ENCODE assay signal across 8 cellular contexts in genomic region chr12:132189378-132190011, GRCh38. TPM values are rescaled to one million over a fixed set of nuclear protein-coding genes. Genes with fewer than 3 reads are reported as not detected.
DNase-seq lines count a peak whose midpoint lies in the region; ATAC-seq and TF ChIP-seq lines count a peak whose summit lies in the region.

No MANE protein-coding gene starts in this region.

- no peak overlapping the region for H2BK20ac ChIP-seq in IMR-90 (ENCODE audit: low read depth, low read length)

- no peaks in the 10 kb centered on the region for H3K36me3 ChIP-seq in IMR-90 (ENCODE audit: control insufficient read depth, insufficient read depth, low read length)
- no peaks in the 10 kb centered on the region for H3K36me3 ChIP-seq in ovary
- no peaks in the 10 kb centered on the region for H3K36me3 ChIP-seq in thymus (ENCODE audit: control insufficient read depth, insufficient read depth)

- peak overlapping the region; percentile 33 for H3K4ac ChIP-seq in IMR-90 (ENCODE audit: low read depth, low read length)

- no peak overlapping the region; the same call in 1 of the 2 replicates for H4K91ac ChIP-seq in IMR-90 (ENCODE audit: insufficient read depth, low read depth, low read length)

- H2BK15ac ChIP-seq in IMR-90 (ENCODE audit: low read depth, low read length) = no peak overlapping the region

- dilution Hi-C loops in IMR-90 (cut with HindIII; ENCODE audit: low sequenced_read_pairs, unreplicated experiment) = no loop called here

- WGBS in IMR-90 (ENCODE audit: extremely low coverage in 2 of 2, insufficient read length in 1 of 2), 2 experiments = 0% methylated on average over 1 of the region's 69 CpGs; no CpG with 5 or more reads in 1 of the 2 experiments
- WGBS in ovary, 3 donors = 0 to 1% (median 1%) methylated on average over 38 to 69 of the region's 69 CpGs
- under 1% methylated on average over 69 of the region's 69 CpGs for WGBS in thymus

- H3K27me3 ChIP-seq in IMR-90 (ENCODE audit: control insufficient read depth, insufficient read depth, low read length) = peaks cover 13% of the 10 kb centered on the region; the same call in 1 of the 2 replicates
- H3K27me3 ChIP-seq in ovary = no peaks in the 10 kb centered on the region
- no peaks in the 10 kb centered on the region for H3K27me3 ChIP-seq in thymus (ENCODE audit: control insufficient read depth, insufficient read depth)

- no peak overlapping the region for H2BK120ac ChIP-seq in IMR-90 (ENCODE audit: low read depth, low read length)

- H4K5ac ChIP-seq in IMR-90 (ENCODE audit: low read depth, low read length) = no peak overlapping the region; the same call in 1 of the 2 replicates

- H3K9me3 ChIP-seq in IMR-90 (ENCODE audit: control insufficient read depth, insufficient read depth, low read length) = peaks cover 12% of the 10 kb centered on the region
- H3K9me3 ChIP-seq in ovary = peaks cover 0 to 4% of the 10 kb centered on the region in 2 donors
- H3K9me3 ChIP-seq in thymus (ENCODE audit: control insufficient read depth) = peaks cover 7% of the 10 kb centered on the region

- no peak for TF ChIP-seq CTCF in IMR-90 (conservative IDR thresholded peaks at IDR 0.05; ENCODE audit: low read depth, low read length)
- TF ChIP-seq CTCF in ovary (IDR thresholded peaks at IDR 0.05) = no peak

- TF ChIP-seq POLR2A in IMR-90 (IDR thresholded peaks at IDR 0.05; ENCODE audit: low read depth, low read length) = no peak
- no peak for TF ChIP-seq POLR2A in ovary (IDR thresholded peaks at IDR 0.05)

- BruUV-seq in IMR-90 (replicated peaks; lab: Mats Ljungman, UMichigan) = no TSS peak

- H4K8ac ChIP-seq in IMR-90 (ENCODE audit: low read depth in 2 of 2, low read length in 2 of 2) = peak overlapping the region; percentile 38 to 87; a peak in 3 of 4 replicates

- DNase-seq in DMS153 (lab: John Stamatoyannopoulos, UW) (peak; percentile 83), IMR-90 (peak; percentile 76), SK-N-DZ (ENCODE audit: low spot score) (peak; percentile 45), head of caudate nucleus (peak; percentile 33 to 89 (median 73)), ovary (peak; percentile 72 to 88 (median 82))
- DNase-seq in activated naive CD4-positive, alpha-beta T cell treated with anti-CD3 and anti-CD28 coated beads, Interleukin-2, amount 50 U/mL, for 16 hours = peak; percentile 97

- intact Hi-C loops in IMR-90 (cut with micrococcal nuclease) = no loop called here
- intact Hi-C loops in head of caudate nucleus (cut with DNase I) = no loop called here
- intact Hi-C loops in ovary (cut with DNase I) = no loop called here

- H3K23ac ChIP-seq in IMR-90 (ENCODE audit: low read depth, low read length) = peak overlapping the region; percentile 58; the same call in 1 of the 2 replicates

- peak overlapping the region; percentile 3; the same call in 1 of the 2 replicates for H3K18ac ChIP-seq in IMR-90 (ENCODE audit: low read depth, low read length)

- peak overlapping the region; percentile 22 for H2AK9ac ChIP-seq in IMR-90 (replicated peaks; ENCODE audit: low read depth, low read length, poor library complexity)

- peak overlapping the region; percentile 72 for H3K9ac ChIP-seq in IMR-90 (ENCODE audit: low read depth, low read length)

- CTCF ChIA-PET in IMR-90 (lab: Yijun Ruan, JAX) = no interaction called here

- H3K4me1 ChIP-seq in IMR-90 (ENCODE audit: control insufficient read depth, insufficient read depth, low read length) (peaks cover 5% of the 10 kb centered on the region; the same call in 1 of the 2 replicates), ovary (ENCODE audit: insufficient read depth) (peaks cover 5% of the 10 kb centered on the region), thymus (ENCODE audit: control insufficient read depth, insufficient read depth, low read length) (peaks cover 39% of the 10 kb centered on the region)

- no peak for TF ChIP-seq RAD21 in IMR-90 (IDR thresholded peaks at IDR 0.05; ENCODE audit: low read length)

- POLR2A ChIA-PET in IMR-90 (lab: Charles Lee; ENCODE audit: unreplicated experiment) = no interaction called here

- H3K4me3 ChIP-seq in IMR-90 (ENCODE audit: insufficient read depth, low read depth, low read length) = peak overlapping the region; percentile 55
- H3K4me3 ChIP-seq in ovary = peak overlapping the region; percentile 60
- peak overlapping the region; percentile 80 for H3K4me3 ChIP-seq in thymus (ENCODE audit: low read length)

- H3K79me1 ChIP-seq in IMR-90 (ENCODE audit: low read depth in 1 of 2, low read length in 2 of 2) = no peaks in the 10 kb centered on the region

- H2AFZ ChIP-seq in IMR-90 (replicated peaks; ENCODE audit: low read length, poor library complexity) = peak overlapping the region; percentile 91

- ATAC-seq in GM21515 (IDR thresholded peaks at IDR 0.05; ENCODE audit: unreplicated experiment) (peak; percentile 94), IMR-90 (ENCODE audit: low read depth) (peak; percentile 97)

- H4K20me1 ChIP-seq in IMR-90 (ENCODE audit: insufficient read depth, low read length) = no peaks in the 10 kb centered on the region; the same call in 1 of the 2 replicates

- no peak overlapping the region for H2AK5ac ChIP-seq in IMR-90 (ENCODE audit: low read depth, low read length)

- H3K27ac ChIP-seq in IMR-90 (ENCODE audit: insufficient read depth, low read length) (peak overlapping the region; percentile 16; the same call in 1 of the 2 replicates), ovary (peak overlapping the region; percentile 30 to 39), thymus (ENCODE audit: low read depth) (peak overlapping the region; percentile 88)

- peak overlapping the region; percentile 10 for H2BK5ac ChIP-seq in IMR-90 (ENCODE audit: low read depth, low read length, poor library complexity, severe bottlenecking)

- in situ Hi-C loops in IMR-90 (cut with MboI; ENCODE audit: low sequenced_read_pairs) = no loop called here

- H3K14ac ChIP-seq in IMR-90 (replicated peaks; ENCODE audit: low read depth, low read length) = peak overlapping the region; percentile 71

- H3K4me2 ChIP-seq in IMR-90 (ENCODE audit: low read depth, low read length) = peak overlapping the region; percentile 77

- no peak overlapping the region for H3K56ac ChIP-seq in IMR-90 (ENCODE audit: extremely low read depth, insufficient read depth, low read length)

- no peaks in the 10 kb centered on the region for H3K9me1 ChIP-seq in IMR-90 (ENCODE audit: insufficient read depth, low read length)

- TF ChIP-seq EP300 in ovary (IDR thresholded peaks at IDR 0.05) = no peak

TF ChIP-seq in IMR-90, 13 proteins besides CTCF, POLR2A, EP300 and RAD21:
- TF ChIP-seq RFX5 (IDR thresholded peaks at IDR 0.05; ENCODE audit: low read depth, low read length) (no peak), RCOR1 (IDR thresholded peaks at IDR 0.05; ENCODE audit: insufficient replicate concordance, low read length) (no peak), MXI1 (IDR thresholded peaks at IDR 0.05; ENCODE audit: borderline replicate concordance, low read depth, low read length) (no peak), MAZ (IDR thresholded peaks at IDR 0.05; ENCODE audit: borderline replicate concordance, low read depth, low read length) (peak; percentile 90), CHD1 (IDR thresholded peaks at IDR 0.05; ENCODE audit: low read depth, low read length) (no peak), CEBPB (IDR thresholded peaks at IDR 0.05; ENCODE audit: low read depth, low read length) (no peak)

RNA-seq across cellular contexts. Expression of gene NOC4L, which starts 45.2 kb away (rescaled TPM):
- total RNA-seq in IMR-90 (2012; rRNA removed) (5.2 and 6.1 TPM in 2 replicates), ovary (10 to 100 TPM in 6 of 7 donors, 1 to 10 TPM in 1; 8.6 to 23.4 (median 18.5) TPM)
- polyA plus RNA-seq in IMR-90 (2012; rRNA removed) (13.4 and 17.0 TPM in 2 replicates), ovary (10 to 100 TPM in 1 of 2 donors, 1 to 10 TPM in 1; 1.2 to 24.6 TPM), thymus (41.6 TPM)
- polyA plus RNA-seq in IMR-90 (2012; cell fraction: cytosol; rRNA removed) = 12.0 and 16.4 TPM in 2 replicates
- polyA plus RNA-seq in IMR-90 (2012; cell fraction: nucleus; rRNA removed; ENCODE audit: low replicate concordance) = 12.2 and 32.5 TPM in 2 replicates
- 34.5 and 37.0 TPM in 2 replicates for polyA plus RNA-seq in SK-N-DZ (2014; cell fraction: cytosol; rRNA removed)
- 39.2 and 48.4 TPM in 2 replicates for polyA plus RNA-seq in SK-N-DZ (2014; cell fraction: nucleus; rRNA removed)

RNA-seq across cellular contexts. Expression of gene DDX51, which starts 45.4 kb away (rescaled TPM):
- total RNA-seq in IMR-90 (2012; rRNA removed) = 3.3 and 3.8 TPM in 2 replicates
- polyA plus RNA-seq in IMR-90 (2012; rRNA removed) = 14.5 and 17.2 TPM in 2 replicates
- 10.6 and 16.7 TPM in 2 replicates for polyA plus RNA-seq in IMR-90 (2012; cell fraction: cytosol; rRNA removed)
- polyA plus RNA-seq in IMR-90 (2012; cell fraction: nucleus; rRNA removed; ENCODE audit: low replicate concordance) = 29.6 and 67.5 TPM in 2 replicates
- 14.0 and 20.7 TPM in 2 replicates for polyA plus RNA-seq in SK-N-DZ (2014; cell fraction: cytosol; rRNA removed)
- polyA plus RNA-seq in SK-N-DZ (2014; cell fraction: nucleus; rRNA removed) = 63.8 and 68.3 TPM in 2 replicates
- 10 to 100 TPM; 18.0 to 26.2 (median 21.8) TPM for total RNA-seq in ovary
- polyA plus RNA-seq in ovary = 10 to 100 TPM in 1 of 2 donors, 1 to 10 TPM in 1; 10.0 to 21.9 TPM
- polyA plus RNA-seq in thymus = 35.3 TPM

Comparison
In these comparisons a context has a peak if more than half of its experiments do, and no peak if none do; other contexts are left out.
1. Peak in every context shown above with its lines: DNase-seq, ATAC-seq, H3K4me3 ChIP-seq and H3K27ac ChIP-seq.
2. DNase-seq: peak in every context shown above with its lines; median percentile 97 in activated naive CD4-positive, alpha-beta T cell treated with anti-CD3 and anti-CD28 coated beads, Interleukin-2, amount 50 U/mL, for 16 hours; 83 in DMS153; 82 in ovary; 76 in IMR-90; 73 in head of caudate nucleus; 45 in SK-N-DZ.
3. H3K27ac ChIP-seq: peak in every context shown above with its lines; median percentile 88 in thymus; 34 in ovary; 16 in IMR-90.